In genomic region chr18:79389689-79390088, GRCh38 we compare ENCODE assay signal across 19 cellular contexts. TPM values are rescaled to one million over a fixed set of nuclear protein-coding genes. Genes with fewer than 3 reads are reported as not detected.
DNase-seq lines count a peak whose midpoint lies in the region; ATAC-seq and TF ChIP-seq lines count a peak whose summit lies in the region.
"Had no signal": no experiment of that assay in that cellular context is flagged by ENCODE, and none has a peak within 500 bp of the region (broad histone marks: within the 10 kb centered on the region; RNA-seq: fewer than 3 reads in every experiment).

No MANE protein-coding gene starts in this region.

- H3K27ac ChIP-seq in HEK293 (ENCODE audit: extremely low read depth, low read depth, low read length) = no peak overlapping the region
- H3K27ac ChIP-seq in endodermal cell (ENCODE audit: low read depth, low read length) = no peak overlapping the region

- no peak for TF ChIP-seq CTCF in HEK293 (tag by site-specific recombination; IDR thresholded peaks at IDR 0.05)
- no peak for TF ChIP-seq CTCF in endodermal cell (conservative IDR thresholded peaks at IDR 0.05)
- no peak for TF ChIP-seq CTCF in neural crest cell (conservative IDR thresholded peaks at IDR 0.05)
- TF ChIP-seq CTCF in GM20000 (IDR thresholded peaks at IDR 0.05; ENCODE audit: extremely low read depth, missing control alignments) = no peak

- H3K36me3 Mint-ChIP-seq in endodermal cell (ENCODE audit: low read depth) (no peaks in the 10 kb centered on the region), neural crest cell (ENCODE audit: low read depth) (no peaks in the 10 kb centered on the region)

- WGBS in endodermal cell (ENCODE audit: insufficient coverage in 1 of 2, insufficient read length in 1 of 2), 2 experiments = 59% methylated on average over 4 of the region's 4 CpGs; no CpG with 5 or more reads in 1 of the 2 experiments

- H3K36me3 ChIP-seq in HEK293 (ENCODE audit: control insufficient read depth in 2 of 2, insufficient read depth in 1 of 2, low read length in 2 of 2) = no peaks in the 10 kb centered on the region
- H3K36me3 ChIP-seq in endodermal cell (ENCODE audit: control insufficient read depth, insufficient read depth, low read length) = no peaks in the 10 kb centered on the region

- CTCF ChIA-PET in HEK293 (lab: Yijun Ruan, JAX) = interaction anchor here (0.7 to 2.4 kb wide), 5 partner anchors 9 to 359 kb away, joined by 3 to 26 read pairs (median 4); no protein-coding TSS in a partner anchor

- H3K4me3 Mint-ChIP-seq in endodermal cell = no peak overlapping the region
- H3K4me3 Mint-ChIP-seq in neural crest cell = peak overlapping the region; percentile 36
- H3K4me3 Mint-ChIP-seq: GM23338, H9, HFFc6 had no signal

- no peak overlapping the region for H3K9ac ChIP-seq in endodermal cell (ENCODE audit: extremely low read depth, low read length, poor library complexity, severe bottlenecking)

- H3K27me3 Mint-ChIP-seq in endodermal cell (ENCODE audit: insufficient read depth) = peaks cover 30% of the 10 kb centered on the region
- peaks cover 68% of the 10 kb centered on the region for H3K27me3 Mint-ChIP-seq in neural crest cell (ENCODE audit: low read depth)

- no peak overlapping the region for H3K27ac Mint-ChIP-seq in endodermal cell
- no peak overlapping the region for H3K27ac Mint-ChIP-seq in neural crest cell (ENCODE audit: unreplicated experiment)
- H3K27ac Mint-ChIP-seq: CD4-positive, alpha-beta memory T cell; GM23338; H9; HFFc6 had no signal

- peaks cover 16% of the 10 kb centered on the region for H3K4me1 Mint-ChIP-seq in endodermal cell
- H3K4me1 Mint-ChIP-seq in neural crest cell = peaks cover 10% of the 10 kb centered on the region

- H3K4me1 ChIP-seq in HEK293 (ENCODE audit: control insufficient read depth, insufficient read depth, low read length) (peaks cover 2% of the 10 kb centered on the region; the same call in 1 of the 2 replicates), endodermal cell (ENCODE audit: control insufficient read depth, insufficient read depth, low read length) (peaks cover 6% of the 10 kb centered on the region)

- no peaks in the 10 kb centered on the region for H3K9me3 ChIP-seq in HEK293 (ENCODE audit: control insufficient read depth, insufficient read depth, low read depth, low read length)
- H3K9me3 ChIP-seq in endodermal cell (ENCODE audit: control insufficient read depth, low read length) = no peaks in the 10 kb centered on the region

- DNase-seq in M059J (ENCODE audit: low read depth) (peak; percentile 12), endodermal cell (peak; percentile 43), neural crest cell (ENCODE audit: low read depth, low spot score) (no peak), NCI-H1694 (lab: John Stamatoyannopoulos, UW) (no peak), GM20000 (ENCODE audit: low spot score) (no peak), NCI-H446 (lab: John Stamatoyannopoulos, UW) (no peak)
- DNase-seq: C1 segment of cervical spinal cord; Calu3; CD4-positive, alpha-beta memory T cell; COR-L47; DMS53; DMS79 treated with DMSO at 0.1 percent for 48 hours; GF-D8; H9; HFFc6 had no signal

- H3K27me3 ChIP-seq in endodermal cell (ENCODE audit: control insufficient read depth, insufficient read depth, low read length, poor library complexity, severe bottlenecking) = peaks cover 26% of the 10 kb centered on the region

- H3K4me3 ChIP-seq in HEK293 (ENCODE audit: low read depth, low read length) (no peak overlapping the region), endodermal cell (ENCODE audit: low read length) (no peak overlapping the region)
- H3K4me3 ChIP-seq: GM23338 had no signal

- H3K9me3 Mint-ChIP-seq in endodermal cell (no peaks in the 10 kb centered on the region), neural crest cell (no peaks in the 10 kb centered on the region)
- H3K9me3 Mint-ChIP-seq: CD4-positive, alpha-beta memory T cell; GM23338; H9; HFFc6 had no signal

- POLR2A ChIA-PET in HEK293 (lab: Yijun Ruan, JAX) = interaction anchor here (1.6 kb wide), 1 partner anchor 14 kb away, joined by 3 read pairs; no protein-coding TSS in a partner anchor

- ATAC-seq in GM19351 (IDR thresholded peaks at IDR 0.05; ENCODE audit: unreplicated experiment) = no peak
- ATAC-seq: GM23338, HCT116 had no signal

TF ChIP-seq in HEK293, 187 proteins besides CTCF, POLR2A, EP300 and RAD21:
- TF ChIP-seq ZNF398 (tag by site-specific recombination; IDR thresholded peaks at IDR 0.05) (peak; percentile 61), SP2 (tag by site-specific recombination; IDR thresholded peaks at IDR 0.05) (no peak)

RNA-seq across cellular contexts. Expression of gene NFATC1, which starts 6.0 kb away (rescaled TPM):
- total RNA-seq in M059J (2014; rRNA removed; shearing (Covaris generic)) = 0.59 and 0.79 TPM in 2 replicates
- total RNA-seq in endodermal cell = 10 to 100 TPM; 23.4 to 32.5 TPM
- 10.9 TPM for polyA plus RNA-seq in endodermal cell (2013, experiment 1 of 2)
- polyA plus RNA-seq in endodermal cell (2013, experiment 2 of 2) = 11.1 TPM
- total RNA-seq in neural crest cell = 2.2 and 2.4 TPM in 2 replicates

Comparison
In these comparisons a context has a peak if more than half of its experiments do, and no peak if none do; other contexts are left out.
1. DNase-seq: peak in M059J (single experiment) and endodermal cell (single experiment); none in neural crest cell (single experiment), NCI-H1694 (single experiment), GM20000 (single experiment) and NCI-H446 (0 of 2).